In the genomic region with DNA sequence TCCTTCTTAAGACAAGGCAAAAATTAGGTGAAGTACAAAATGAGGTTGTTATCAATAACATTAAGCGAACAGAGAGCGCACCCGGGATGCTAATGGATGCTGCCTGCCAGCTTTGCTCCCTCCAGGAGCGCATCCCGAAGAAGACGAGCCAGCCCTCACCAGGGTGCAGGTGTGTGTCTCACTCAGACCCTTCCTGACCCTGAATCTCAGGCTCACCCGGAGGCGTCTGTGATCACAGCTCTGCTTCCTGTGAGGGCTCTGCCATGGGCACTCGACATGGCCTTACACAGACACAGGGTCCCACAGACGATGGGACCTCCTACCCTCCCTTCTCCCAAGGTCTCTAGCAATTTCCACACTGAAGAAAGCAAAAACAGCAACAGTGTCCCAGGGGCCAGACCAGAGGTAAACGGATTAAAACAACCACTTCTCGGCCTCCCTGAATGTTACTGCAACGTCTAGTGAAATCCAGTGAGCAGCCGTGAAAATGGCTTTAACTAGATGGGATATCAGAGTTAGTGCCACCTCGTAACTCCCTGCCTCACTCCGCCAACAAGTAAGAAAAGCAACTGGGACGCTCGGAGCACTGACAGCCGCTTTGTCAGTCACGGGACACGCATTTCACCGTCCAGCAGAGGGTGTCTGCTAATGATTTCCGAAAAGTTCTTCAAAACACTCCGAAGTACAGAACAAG, we compare ENCODE assay signal across 1 cellular context.
TF ChIP-seq lines count a peak whose summit lies in the region.

No MANE protein-coding gene starts in this region.

TF ChIP-seq in endothelial cell of umbilical vein, 7 proteins besides CTCF, POLR2A, EP300 and RAD21 (continued from another document):
- TF ChIP-seq FOS (IDR thresholded peaks at IDR 0.05; ENCODE audit: borderline replicate concordance, insufficient read depth, low read length) (no peak), MYC (IDR thresholded peaks at IDR 0.05; ENCODE audit: low read depth, low read length) (no peak), EZH2 (IDR thresholded peaks at IDR 0.05; ENCODE audit: borderline replicate concordance, low read depth, low read length, severe bottlenecking) (no peak), POLR2AphosphoS5 (IDR thresholded peaks at IDR 0.05; ENCODE audit: insufficient read depth, low read depth, low read length) (no peak), GATA2 (IDR thresholded peaks at IDR 0.05; ENCODE audit: insufficient read depth, insufficient read length, low read depth, low read length) (no peak)
- TF ChIP-seq, protein P1, sequence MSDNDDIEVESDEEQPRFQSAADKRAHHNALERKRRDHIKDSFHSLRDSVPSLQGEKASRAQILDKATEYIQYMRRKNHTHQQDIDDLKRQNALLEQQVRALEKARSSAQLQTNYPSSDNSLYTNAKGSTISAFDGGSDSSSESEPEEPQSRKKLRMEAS (IDR thresholded peaks at IDR 0.05; ENCODE audit: insufficient read depth, insufficient read length) = no peak
